14 cellular contexts compared by ENCODE assay signal in genomic region chr9:130126721-130127429, GRCh38. TPM values are rescaled to one million over a fixed set of nuclear protein-coding genes. Genes with fewer than 3 reads are reported as not detected.
DNase-seq lines count a peak whose midpoint lies in the region; ATAC-seq and TF ChIP-seq lines count a peak whose summit lies in the region.
"Had no signal": no experiment of that assay in that cellular context is flagged by ENCODE, and none has a peak within 500 bp of the region (broad histone marks: within the 10 kb centered on the region; RNA-seq: fewer than 3 reads in every experiment).

No MANE protein-coding gene starts in this region.

- CTCF ChIA-PET in naive thymus-derived CD4-positive, alpha-beta T cell (lab: Charles Lee): no interaction called here

- no peak for TF ChIP-seq CTCF in H9 (conservative IDR thresholded peaks at IDR 0.05)

- peak overlapping the region in 10 of 11 experiments; percentile 76 to 94 (median 88); a peak in 16 of 22 replicates for H3K4me2 ChIP-seq in BLaER1 treated with 17β-estradiol and CSF1 and Interleukin-3, amounts not matched to agents 10 nM and 100 nM
- H3K4me2 ChIP-seq in H9 (ENCODE audit: insufficient read depth, insufficient read length, low read length): no peak overlapping the region

- peak overlapping the region in 2 of 3 experiments; percentile 52 to 73; a peak in 4 of 7 replicates for H3K27ac Mint-ChIP-seq in H9
- peak overlapping the region; percentile 100 for H3K27ac Mint-ChIP-seq in activated T-helper 2 cell treated with anti-CD3 and anti-CD28 coated beads, Interferon-gamma antibody, Interleukin-2, Interleukin-4, amounts not matched to agents 10 μg/mL and 5 μg/mL and 100 μg/mL, durations not matched to agents 14 hours and 24 hours and 36 hours
- H3K27ac Mint-ChIP-seq in naive thymus-derived CD4-positive, alpha-beta T cell: peak overlapping the region; percentile 6 to 97 (median 40)
- H3K27ac Mint-ChIP-seq: endodermal cell had no signal

- no CpG with 5 or more reads among the region's 4 CpGs for WGBS in H9 (ENCODE audit: extremely low coverage, insufficient read length, low lambda C conversion rate)

- H4K8ac ChIP-seq in H9 (replicated peaks; ENCODE audit: insufficient read length, low read depth, low read length): no peak overlapping the region

- H3K27me3 ChIP-seq in BLaER1 treated with 17β-estradiol and CSF1 and Interleukin-3, amounts not matched to agents 10 nM and 100 nM: no peaks in the 10 kb centered on the region
- H3K27me3 ChIP-seq in H9 (ENCODE audit: insufficient read depth, low read length): no peaks in the 10 kb centered on the region
- H3K27me3 ChIP-seq in naive thymus-derived CD4-positive, alpha-beta T cell (ENCODE audit: control insufficient read depth in 2 of 2, insufficient read depth in 2 of 2, low read length in 2 of 2): no peaks in the 10 kb centered on the region
- H3K27me3 ChIP-seq: breast epithelium had no signal

- H3K36me3 ChIP-seq in BLaER1 treated with 17β-estradiol and CSF1 and Interleukin-3, amounts not matched to agents 10 nM and 100 nM: peaks cover 32 to 89% (median 59%) of the 10 kb centered on the region in 11 experiments
- H3K36me3 ChIP-seq in naive thymus-derived CD4-positive, alpha-beta T cell (ENCODE audit: control insufficient read depth in 2 of 3, insufficient read depth in 3 of 3, low read length in 3 of 3): peaks cover 0 to 17% (median 4%) of the 10 kb centered on the region in 3 experiments
- H3K36me3 ChIP-seq: breast epithelium had no signal

- no peak overlapping the region for H2BK20ac ChIP-seq in H9 (ENCODE audit: low read depth, low read length, poor library complexity, severe bottlenecking)

- H3K9me3 ChIP-seq in BLaER1 treated with 17β-estradiol and CSF1 and Interleukin-3, amounts not matched to agents 10 nM and 100 nM (replicated peaks in 1 of 11): no peaks in the 10 kb centered on the region
- H3K9me3 ChIP-seq in H9 (ENCODE audit: control insufficient read depth, low read depth, low read length): no peaks in the 10 kb centered on the region
- H3K9me3 ChIP-seq in naive thymus-derived CD4-positive, alpha-beta T cell (ENCODE audit: control insufficient read depth in 2 of 3, low read length in 3 of 3): no peaks in the 10 kb centered on the region
- H3K9me3 ChIP-seq: breast epithelium, thoracic aorta had no signal

- no peak overlapping the region for H3K27ac ChIP-seq in BLaER1 treated with 17β-estradiol and CSF1 and Interleukin-3, amounts not matched to agents 10 nM and 100 nM
- no peak overlapping the region for H3K27ac ChIP-seq in H9 (ENCODE audit: insufficient read length, low read depth, low read length)
- H3K27ac ChIP-seq in naive thymus-derived CD4-positive, alpha-beta T cell (ENCODE audit: low read depth, low read length): no peak overlapping the region
- H3K27ac ChIP-seq: breast epithelium, parathyroid adenoma, thoracic aorta had no signal

- H3K18ac ChIP-seq in H9 (ENCODE audit: insufficient read length, low read depth, low read length): no peak overlapping the region

- H3K4me3 ChIP-seq in BLaER1 treated with 17β-estradiol and CSF1 and Interleukin-3, amounts not matched to agents 10 nM and 100 nM: no peak overlapping the region
- H3K4me3 ChIP-seq in naive thymus-derived CD4-positive, alpha-beta T cell (ENCODE audit: low read length): no peak overlapping the region
- H3K4me3 ChIP-seq: breast epithelium, thoracic aorta had no signal

- no peaks in the 10 kb centered on the region for H3K23me2 ChIP-seq in H9 (ENCODE audit: insufficient read length, low read depth, low read length, poor library complexity, severe bottlenecking)

- H4K20me1 ChIP-seq in BLaER1 treated with 17β-estradiol and CSF1 and Interleukin-3, amounts not matched to agents 10 nM and 100 nM: peaks cover 0 to 24% (median 0%) of the 10 kb centered on the region in 11 experiments; a peak in 3 of 22 replicates
- H4K20me1 ChIP-seq in H9 (ENCODE audit: control insufficient read depth, insufficient read depth, insufficient read length): no peaks in the 10 kb centered on the region

- no peaks in the 10 kb centered on the region for H3K79me1 ChIP-seq in H9 (ENCODE audit: insufficient read depth, low read depth, low read length, poor library complexity, severe bottlenecking)

- no peak overlapping the region for H3T11ph ChIP-seq in H9 (ENCODE audit: low read length)

- peaks cover 0 to 12% of the 10 kb centered on the region in 2 experiments; a peak in 3 of 4 replicates for H3K4me1 Mint-ChIP-seq in H9
- H3K4me1 Mint-ChIP-seq in activated T-helper 2 cell treated with anti-CD3 and anti-CD28 coated beads, Interferon-gamma antibody, Interleukin-2, Interleukin-4, amounts not matched to agents 10 μg/mL and 5 μg/mL and 100 μg/mL, durations not matched to agents 14 hours and 24 hours and 36 hours (ENCODE audit: low read depth): peaks cover 40% of the 10 kb centered on the region
- H3K4me1 Mint-ChIP-seq in naive thymus-derived CD4-positive, alpha-beta T cell: peaks cover 44 to 56% (median 51%) of the 10 kb centered on the region in 7 donors

- H3K4me1 ChIP-seq in BLaER1 treated with 17β-estradiol and CSF1 and Interleukin-3, amounts not matched to agents 10 nM and 100 nM: peaks cover 45 to 63% (median 49%) of the 10 kb centered on the region in 10 experiments
- H3K4me1 ChIP-seq in H9 (ENCODE audit: insufficient read depth, low read length): no peaks in the 10 kb centered on the region
- peaks cover 51 to 54% of the 10 kb centered on the region in 2 donors for H3K4me1 ChIP-seq in naive thymus-derived CD4-positive, alpha-beta T cell (ENCODE audit: control insufficient read depth in 2 of 2, insufficient read depth in 2 of 2, low read length in 2 of 2)
- H3K4me1 ChIP-seq: parathyroid adenoma had no signal

- POLR2A ChIA-PET in naive thymus-derived CD4-positive, alpha-beta T cell (lab: Charles Lee): interaction anchor here (0.7 kb wide), 1 partner anchor 39 kb away, joined by 5 read pairs; no protein-coding TSS in a partner anchor

- no peak overlapping the region for H3K56ac ChIP-seq in H9 (ENCODE audit: insufficient read length, low read depth, low read length)

- H4K91ac ChIP-seq in H9 (ENCODE audit: insufficient read length, low read depth, low read length): no peak overlapping the region

- H3K14ac ChIP-seq in H9 (ENCODE audit: insufficient read depth, low read length): no peak overlapping the region

- H2BK12ac ChIP-seq in H9 (ENCODE audit: insufficient read length, low read depth, low read length): no peak overlapping the region

- H3K27me3 Mint-ChIP-seq in H9 (ENCODE audit: low read depth): no peaks in the 10 kb centered on the region
- H3K27me3 Mint-ChIP-seq in activated T-helper 2 cell treated with anti-CD3 and anti-CD28 coated beads, Interferon-gamma antibody, Interleukin-2, Interleukin-4, amounts not matched to agents 10 μg/mL and 5 μg/mL and 100 μg/mL, durations not matched to agents 14 hours and 24 hours and 36 hours (ENCODE audit: low read depth): no peaks in the 10 kb centered on the region
- no peaks in the 10 kb centered on the region for H3K27me3 Mint-ChIP-seq in naive thymus-derived CD4-positive, alpha-beta T cell

- H4K5ac ChIP-seq in H9 (ENCODE audit: insufficient read length, low read depth, low read length): no peak overlapping the region

- DNase-seq in H9: no peak
- no peak for DNase-seq in activated T-helper 2 cell treated with anti-CD3 and anti-CD28 coated beads, Interferon-gamma antibody, Interleukin-2, Interleukin-4, amounts not matched to agents 10 μg/mL and 5 μg/mL and 100 μg/mL, durations not matched to agents 14 hours and 24 hours and 36 hours (ENCODE audit: low spot score)
- no peak for DNase-seq in naive thymus-derived CD4-positive, alpha-beta T cell
- no peak for DNase-seq in NCI-H1105 (lab: John Stamatoyannopoulos, UW)
- no peak for DNase-seq in retina
- DNase-seq: endodermal cell, NCI-H446 treated with DMSO at 0.1 percent for 48 hours had no signal

- no peak overlapping the region for H2BK5ac ChIP-seq in H9 (ENCODE audit: insufficient read length, low read length)

- H3K23ac ChIP-seq in H9 (ENCODE audit: insufficient read length, low read depth, low read length): no peak overlapping the region

- H3K9ac ChIP-seq in BLaER1 treated with 17β-estradiol and CSF1 and Interleukin-3, amounts not matched to agents 10 nM and 100 nM: peak overlapping the region in 1 of 11 experiments; percentile 68; a peak in 1 of 22 replicates
- H3K9ac ChIP-seq in H9 (ENCODE audit: extremely low read depth, insufficient read length, low read length): no peak overlapping the region
- H3K9ac ChIP-seq: parathyroid adenoma had no signal

- no peaks in the 10 kb centered on the region for H3K9me3 Mint-ChIP-seq in H9
- no peaks in the 10 kb centered on the region for H3K9me3 Mint-ChIP-seq in activated T-helper 2 cell treated with anti-CD3 and anti-CD28 coated beads, Interferon-gamma antibody, Interleukin-2, Interleukin-4, amounts not matched to agents 10 μg/mL and 5 μg/mL and 100 μg/mL, durations not matched to agents 14 hours and 24 hours and 36 hours
- peaks cover 0 to 1% (median 0%) of the 10 kb centered on the region in 11 donors for H3K9me3 Mint-ChIP-seq in naive thymus-derived CD4-positive, alpha-beta T cell
- H3K9me3 Mint-ChIP-seq: endodermal cell had no signal

- no peak overlapping the region for H2BK120ac ChIP-seq in H9 (ENCODE audit: low read depth, low read length, poor library complexity, severe bottlenecking)

- H3K36me3 Mint-ChIP-seq in H9 (ENCODE audit: insufficient read depth in 1 of 3, low read depth in 3 of 3): peaks cover 0 to 57% (median 39%) of the 10 kb centered on the region in 3 experiments; a peak in 5 of 7 replicates
- peaks cover 51% of the 10 kb centered on the region for H3K36me3 Mint-ChIP-seq in activated T-helper 2 cell treated with anti-CD3 and anti-CD28 coated beads, Interferon-gamma antibody, Interleukin-2, Interleukin-4, amounts not matched to agents 10 μg/mL and 5 μg/mL and 100 μg/mL, durations not matched to agents 14 hours and 24 hours and 36 hours (ENCODE audit: low read depth)
- H3K36me3 Mint-ChIP-seq in naive thymus-derived CD4-positive, alpha-beta T cell: peaks cover 0 to 36% (median 5%) of the 10 kb centered on the region in 5 donors

- ATAC-seq in naive thymus-derived CD4-positive, alpha-beta T cell: no peak
- ATAC-seq in HG03095 (IDR thresholded peaks at IDR 0.05; ENCODE audit: unreplicated experiment) (no peak), GM18520 (IDR thresholded peaks at IDR 0.05; ENCODE audit: unreplicated experiment) (no peak)
- ATAC-seq: SK-N-SH treated with all-trans-retinoic acid at 6 μM for 48 hours had no signal

- H2BK15ac ChIP-seq in H9 (ENCODE audit: low read depth, low read length): no peak overlapping the region

- no peaks in the 10 kb centered on the region for H3K79me2 ChIP-seq in H9 (ENCODE audit: insufficient read depth, low read length)
- H3K79me2 ChIP-seq: parathyroid adenoma had no signal

- intact Hi-C loops in activated T-helper 2 cell treated with anti-CD3 and anti-CD28 coated beads, Interferon-gamma antibody, Interleukin-2, Interleukin-4, amounts not matched to agents 10 μg/mL and 5 μg/mL and 100 μg/mL, durations not matched to agents 14 hours and 24 hours and 36 hours (cut with micrococcal nuclease): loop anchor here (5.0 kb wide), 1 partner anchor 110 kb away; no protein-coding TSS in a partner anchor
- intact Hi-C loops in naive thymus-derived CD4-positive, alpha-beta T cell (cut with micrococcal nuclease): loop anchor here (5.0 kb wide), 3 partner anchors 45 to 450 kb away; partner anchors contain the start of genes FUBP3 (in 1 of the 2) and NCS1 (in 1 of the 2)

- H2AK5ac ChIP-seq in H9 (ENCODE audit: insufficient read length, low read length): no peak overlapping the region

- H2AFZ ChIP-seq in H9 (ENCODE audit: low read length): no peak overlapping the region
- H2AFZ ChIP-seq: parathyroid adenoma had no signal

- no peak overlapping the region for H3K4me3 Mint-ChIP-seq in H9
- no peak overlapping the region for H3K4me3 Mint-ChIP-seq in activated T-helper 2 cell treated with anti-CD3 and anti-CD28 coated beads, Interferon-gamma antibody, Interleukin-2, Interleukin-4, amounts not matched to agents 10 μg/mL and 5 μg/mL and 100 μg/mL, durations not matched to agents 14 hours and 24 hours and 36 hours (ENCODE audit: low read depth)
- peak overlapping the region; percentile 15 to 93 (median 54) for H3K4me3 Mint-ChIP-seq in naive thymus-derived CD4-positive, alpha-beta T cell
- H3K4me3 Mint-ChIP-seq: endodermal cell had no signal

- no peak overlapping the region for H3K4ac ChIP-seq in H9 (ENCODE audit: low read depth, low read length)

RNA-seq across cellular contexts. Expression of gene NCS1, which starts 45.3 kb away (rescaled TPM):
- total RNA-seq in H9 (2021): 35.0 and 38.1 TPM in 2 replicates
- 23.5 and 27.9 TPM in 2 replicates for total RNA-seq in activated T-helper 2 cell treated with anti-CD3 and anti-CD28 coated beads, Interferon-gamma antibody, Interleukin-2, Interleukin-4, amounts not matched to agents 10 μg/mL and 5 μg/mL and 100 μg/mL, durations not matched to agents 14 hours and 24 hours and 36 hours
- under 1 TPM in 3 of 5 experiments, not detected in 2; 0.14 to 0.85 (median 0.22) TPM for total RNA-seq in naive thymus-derived CD4-positive, alpha-beta T cell
- not detected for polyA plus RNA-seq in naive thymus-derived CD4-positive, alpha-beta T cell

Comparison
In these comparisons a context has a peak if more than half of its experiments do, and no peak if none do; other contexts are left out.
1. H3K27ac Mint-ChIP-seq: peak in every context shown above with its lines; median percentile 100 in activated T-helper 2 cell treated with anti-CD3 and anti-CD28 coated beads, Interferon-gamma antibody, Interleukin-2, Interleukin-4, amounts not matched to agents 10 μg/mL and 5 μg/mL and 100 μg/mL, durations not matched to agents 14 hours and 24 hours and 36 hours; 62 in H9; 40 in naive thymus-derived CD4-positive, alpha-beta T cell.
2. H3K4me3 Mint-ChIP-seq: peak in naive thymus-derived CD4-positive, alpha-beta T cell (10 of 10); none in H9 (0 of 2) and activated T-helper 2 cell treated with anti-CD3 and anti-CD28 coated beads, Interferon-gamma antibody, Interleukin-2, Interleukin-4, amounts not matched to agents 10 μg/mL and 5 μg/mL and 100 μg/mL, durations not matched to agents 14 hours and 24 hours and 36 hours (single experiment).
3. RNA of gene NCS1, which starts 45.3 kb away (total RNA-seq): 35.0 to 38.1 TPM in H9 and 23.5 to 27.9 TPM in activated T-helper 2 cell treated with anti-CD3 and anti-CD28 coated beads, Interferon-gamma antibody, Interleukin-2, Interleukin-4, amounts not matched to agents 10 μg/mL and 5 μg/mL and 100 μg/mL, durations not matched to agents 14 hours and 24 hours and 36 hours; 0.14 to 0.85 TPM in naive thymus-derived CD4-positive, alpha-beta T cell; every median in the first group is over 10 times any median in the second.